36 cellular contexts compared by ENCODE assay signal in genomic region chr2:133541376-133541775, GRCh38. TPM values are rescaled to one million over a fixed set of nuclear protein-coding genes. Genes with fewer than 3 reads are reported as not detected.
"Had no signal": no experiment of that assay in that cellular context is flagged by ENCODE, and none has a peak within 500 bp of the region (broad histone marks: within the 10 kb centered on the region; RNA-seq: fewer than 3 reads in every experiment).

No MANE protein-coding gene starts in this region.

- H3K4me3 ChIP-seq: MG63 had no signal

- H3K27me3 ChIP-seq: MG63 had no signal

- H3K9me3 ChIP-seq: MG63 had no signal

- DNase-seq: MG63, MM.1S, MV-4-11, NCI-H1048, NCI-H1092, NCI-H1092 treated with DMSO at 0.1 percent for 48 hours, NCI-H1105, NCI-H1105 treated with DMSO at 0.1 percent for 48 hours, NCI-H1417, NCI-H1417 treated with DMSO at 0.1 percent for 48 hours, NCI-H1436, NCI-H1436 treated with DMSO at 0.1 percent for 48 hours, NCI-H146, NCI-H1694, NCI-H1694 treated with DMSO at 0.1 percent for 48 hours, NCI-H187, NCI-H187 treated with DMSO at 0.1 percent for 48 hours, NCI-H1930, NCI-H2029, NCI-H2029 treated with DMSO at 0.1 percent for 48 hours, NCI-H2081, NCI-H2081 treated with DMSO at 0.1 percent for 48 hours, NCI-H2107, NCI-H2171, NCI-H2171 treated with DMSO at 0.1 percent for 48 hours, NCI-H2227 treated with DMSO at 0.1 percent for 48 hours, NCI-H226, NCI-H345, NCI-H446, NCI-H446 treated with DMSO at 0.1 percent for 48 hours, NCI-H510A, NCI-H510A treated with DMSO at 0.1 percent for 48 hours, NCI-H524, NCI-H524 treated with DMSO at 0.1 percent for 48 hours, NCI-H526 had no signal

- H3K36me3 ChIP-seq: MG63 had no signal

RNA-seq across cellular contexts. Expression of gene NCKAP5, which starts 26.9 kb away (rescaled TPM):
- total RNA-seq: MCF 10A had no signal
